27 cellular contexts compared by ENCODE assay signal in genomic region chr3:36459177-36459576, GRCh38.
DNase-seq lines count a peak whose midpoint lies in the region; ATAC-seq and TF ChIP-seq lines count a peak whose summit lies in the region.
"Had no signal": no experiment of that assay in that cellular context is flagged by ENCODE, and none has a peak within 500 bp of the region (broad histone marks: within the 10 kb centered on the region; RNA-seq: fewer than 3 reads in every experiment).

No MANE protein-coding gene starts in this region.

- peaks cover 36% of the 10 kb centered on the region in 2 experiments for H3K36me3 ChIP-seq in SK-N-SH (replicated peaks in 1 of 2; ENCODE audit: control insufficient read depth in 1 of 2, insufficient read depth in 2 of 2, low read length in 1 of 2)
- H3K36me3 ChIP-seq: BLaER1; BLaER1 treated with 17β-estradiol and CSF1 and Interleukin-3, amounts not matched to agents 10 nM and 100 nM had no signal

- H4K20me1 ChIP-seq in SK-N-SH (ENCODE audit: insufficient read depth), result no peaks in the 10 kb centered on the region
- H4K20me1 ChIP-seq: BLaER1; BLaER1 treated with 17β-estradiol and CSF1 and Interleukin-3, amounts not matched to agents 10 nM and 100 nM had no signal

- H3K4me1 ChIP-seq in SK-N-SH (ENCODE audit: control insufficient read depth in 1 of 2, insufficient read depth in 2 of 2, low read depth in 1 of 2, low read length in 1 of 2), result peaks cover 0 to 10% of the 10 kb centered on the region in 2 experiments; a peak in 2 of 4 replicates
- H3K4me1 ChIP-seq: A549, BE2C, Caco-2 had no signal

- no peak overlapping the region for H3K9ac ChIP-seq in SK-N-SH
- H3K9ac ChIP-seq: BLaER1; BLaER1 treated with 17β-estradiol and CSF1 and Interleukin-3, amounts not matched to agents 10 nM and 100 nM had no signal

- H3K4me2 ChIP-seq in SK-N-SH, result no peak overlapping the region
- H3K4me2 ChIP-seq: A549; BLaER1; BLaER1 treated with 17β-estradiol and CSF1 and Interleukin-3, amounts not matched to agents 10 nM and 100 nM had no signal

- TF ChIP-seq EP300 in SK-N-SH (IDR thresholded peaks at IDR 0.05; ENCODE audit: borderline replicate concordance in 1 of 2, low read depth in 1 of 2, low read length in 1 of 2), result no peak

- H3K9me3 ChIP-seq in SK-N-SH, result no peaks in the 10 kb centered on the region
- H3K9me3 ChIP-seq: A549, BE2C, BLaER1, Caco-2 had no signal

- H3K27ac ChIP-seq in SK-N-SH (ENCODE audit: low read depth in 2 of 2, low read length in 1 of 2), result no peak overlapping the region
- H3K27ac ChIP-seq: 22Rv1; A549; BLaER1; BLaER1 treated with 17β-estradiol and CSF1 and Interleukin-3, amounts not matched to agents 10 nM and 100 nM; C4-2B had no signal

- H3K4me3 ChIP-seq in SK-N-SH (ENCODE audit: low read depth in 2 of 2, low read length in 1 of 2), result no peak overlapping the region
- H3K4me3 ChIP-seq: A549; BLaER1; BLaER1 treated with 17β-estradiol and CSF1 and Interleukin-3, amounts not matched to agents 10 nM and 100 nM had no signal

- no peaks in the 10 kb centered on the region for H3K9me2 ChIP-seq in SK-N-SH

- TF ChIP-seq RAD21 in SK-N-SH (IDR thresholded peaks at IDR 0.05; ENCODE audit: low read length), result no peak

- H3K79me2 ChIP-seq in SK-N-SH (ENCODE audit: insufficient read depth), result no peaks in the 10 kb centered on the region; the same call in 1 of the 2 replicates

- no peak for ATAC-seq in SK-N-SH treated with all-trans-retinoic acid at 6 μM for 48 hours
- ATAC-seq: A549; CD8-positive, alpha-beta T cell had no signal

- peaks cover 24% of the 10 kb centered on the region for H3F3A ChIP-seq in SK-N-SH (replicated peaks; ENCODE audit: insufficient read depth)

- no peak for TF ChIP-seq CTCF in SK-N-SH (IDR thresholded peaks at IDR 0.05)

- CTCF ChIA-PET in SK-N-SH (lab: Yijun Ruan, JAX), result no interaction called here

- no peak overlapping the region for H2AFZ ChIP-seq in SK-N-SH (ENCODE audit: low read depth)

- no peak for DNase-seq in SK-N-SH
- DNase-seq: 8988T; ACHN; AML-193; BE2C; C1 segment of cervical spinal cord; Caco-2; Calu3; CD4-positive, alpha-beta memory T cell; CD4-positive, alpha-beta T cell; CD4-positive, CD25-positive, alpha-beta regulatory T cell; CD8-positive, alpha-beta memory T cell; CD8-positive, alpha-beta T cell; COR-L47; DMS 273 treated with DMSO at 0.1 percent for 48 hours; DMS153; DMS53; DMS79; DMS79 treated with DMSO at 0.1 percent for 48 hours; DND-41; EL had no signal

- no peaks in the 10 kb centered on the region for H3K27me3 ChIP-seq in SK-N-SH (ENCODE audit: insufficient read depth)
- H3K27me3 ChIP-seq: BE2C; BLaER1; BLaER1 treated with 17β-estradiol and CSF1 and Interleukin-3, amounts not matched to agents 10 nM and 100 nM had no signal

- POLR2A ChIA-PET in SK-N-SH (lab: Yijun Ruan, JAX), result no interaction called here

TF ChIP-seq in SK-N-SH treated with all-trans-retinoic acid at 6 μM for 48 hours, 23 proteins besides CTCF, POLR2A, EP300 and RAD21:
- TF ChIP-seq ISL1 (CRISPR knock-in tag; IDR thresholded peaks at IDR 0.05) (no peak), RARB (CRISPR knock-in tag; IDR thresholded peaks at IDR 0.05) (no peak), SNAI2 (CRISPR knock-in tag; IDR thresholded peaks at IDR 0.05) (no peak), ZFP3 (CRISPR knock-in tag; IDR thresholded peaks at IDR 0.05) (peak; percentile 95)

TF ChIP-seq in SK-N-SH, 30 proteins besides CTCF, POLR2A, EP300 and RAD21 (continues in another document):
- no peak for TF ChIP-seq REST (IDR thresholded peaks at IDR 0.05; ENCODE audit: low read depth, low read length)
- no peak for TF ChIP-seq GATA2 (CRISPR knock-in tag; IDR thresholded peaks at IDR 0.05)
- TF ChIP-seq, protein P1, sequence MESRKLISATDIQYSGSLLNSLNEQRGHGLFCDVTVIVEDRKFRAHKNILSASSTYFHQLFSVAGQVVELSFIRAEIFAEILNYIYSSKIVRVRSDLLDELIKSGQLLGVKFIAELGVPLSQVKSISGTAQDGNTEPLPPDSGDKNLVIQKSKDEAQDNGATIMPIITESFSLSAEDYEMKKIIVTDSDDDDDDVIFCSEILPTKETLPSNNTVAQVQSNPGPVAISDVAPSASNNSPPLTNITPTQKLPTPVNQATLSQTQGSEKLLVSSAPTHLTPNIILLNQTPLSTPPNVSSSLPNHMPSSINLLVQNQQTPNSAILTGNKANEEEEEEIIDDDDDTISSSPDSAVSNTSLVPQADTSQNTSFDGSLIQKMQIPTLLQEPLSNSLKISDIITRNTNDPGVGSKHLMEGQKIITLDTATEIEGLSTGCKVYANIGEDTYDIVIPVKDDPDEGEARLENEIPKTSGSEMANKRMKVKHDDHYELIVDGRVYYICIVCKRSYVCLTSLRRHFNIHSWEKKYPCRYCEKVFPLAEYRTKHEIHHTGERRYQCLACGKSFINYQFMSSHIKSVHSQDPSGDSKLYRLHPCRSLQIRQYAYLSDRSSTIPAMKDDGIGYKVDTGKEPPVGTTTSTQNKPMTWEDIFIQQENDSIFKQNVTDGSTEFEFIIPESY (IDR thresholded peaks at IDR 0.05; ENCODE audit: borderline replicate concordance, low read depth), result no peak
- no peak for TF ChIP-seq RCOR1 (IDR thresholded peaks at IDR 0.05; ENCODE audit: low read length)
- TF ChIP-seq ELF1 (IDR thresholded peaks at IDR 0.05), result no peak
- TF ChIP-seq FOSL2 (IDR thresholded peaks at IDR 0.05; ENCODE audit: borderline replicate concordance, low read depth), result no peak
- TF ChIP-seq PBX3 (IDR thresholded peaks at IDR 0.05), result no peak
- TF ChIP-seq USF2 (IDR thresholded peaks at IDR 0.05; ENCODE audit: borderline replicate concordance, low read depth, low read length), result no peak
- TF ChIP-seq EZH2phosphoT487 (IDR thresholded peaks at IDR 0.05; ENCODE audit: borderline replicate concordance, low read depth), result no peak
- no peak for TF ChIP-seq NFIC (IDR thresholded peaks at IDR 0.05; ENCODE audit: borderline replicate concordance)
- no peak for TF ChIP-seq MEF2A (IDR thresholded peaks at IDR 0.05; ENCODE audit: borderline replicate concordance, low read depth)
- TF ChIP-seq GABPA (IDR thresholded peaks at IDR 0.05; ENCODE audit: low read depth), result no peak
- no peak for TF ChIP-seq SIN3A (IDR thresholded peaks at IDR 0.05; ENCODE audit: borderline replicate concordance, low read depth, low read length)
- TF ChIP-seq TCF12 (IDR thresholded peaks at IDR 0.05), result no peak
- no peak for TF ChIP-seq FOXM1 (IDR thresholded peaks at IDR 0.05; ENCODE audit: low read depth)
- TF ChIP-seq, protein P2, sequence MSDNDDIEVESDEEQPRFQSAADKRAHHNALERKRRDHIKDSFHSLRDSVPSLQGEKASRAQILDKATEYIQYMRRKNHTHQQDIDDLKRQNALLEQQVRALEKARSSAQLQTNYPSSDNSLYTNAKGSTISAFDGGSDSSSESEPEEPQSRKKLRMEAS (IDR thresholded peaks at IDR 0.05; ENCODE audit: low read depth), result no peak
- TF ChIP-seq, protein P3, sequence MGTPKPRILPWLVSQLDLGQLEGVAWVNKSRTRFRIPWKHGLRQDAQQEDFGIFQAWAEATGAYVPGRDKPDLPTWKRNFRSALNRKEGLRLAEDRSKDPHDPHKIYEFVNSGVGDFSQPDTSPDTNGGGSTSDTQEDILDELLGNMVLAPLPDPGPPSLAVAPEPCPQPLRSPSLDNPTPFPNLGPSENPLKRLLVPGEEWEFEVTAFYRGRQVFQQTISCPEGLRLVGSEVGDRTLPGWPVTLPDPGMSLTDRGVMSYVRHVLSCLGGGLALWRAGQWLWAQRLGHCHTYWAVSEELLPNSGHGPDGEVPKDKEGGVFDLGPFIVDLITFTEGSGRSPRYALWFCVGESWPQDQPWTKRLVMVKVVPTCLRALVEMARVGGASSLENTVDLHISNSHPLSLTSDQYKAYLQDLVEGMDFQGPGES (IDR thresholded peaks at IDR 0.05; ENCODE audit: low read depth, low read length), result no peak
